Comparison of ENCODE assay signal across 11 cellular contexts in the genomic region with DNA sequence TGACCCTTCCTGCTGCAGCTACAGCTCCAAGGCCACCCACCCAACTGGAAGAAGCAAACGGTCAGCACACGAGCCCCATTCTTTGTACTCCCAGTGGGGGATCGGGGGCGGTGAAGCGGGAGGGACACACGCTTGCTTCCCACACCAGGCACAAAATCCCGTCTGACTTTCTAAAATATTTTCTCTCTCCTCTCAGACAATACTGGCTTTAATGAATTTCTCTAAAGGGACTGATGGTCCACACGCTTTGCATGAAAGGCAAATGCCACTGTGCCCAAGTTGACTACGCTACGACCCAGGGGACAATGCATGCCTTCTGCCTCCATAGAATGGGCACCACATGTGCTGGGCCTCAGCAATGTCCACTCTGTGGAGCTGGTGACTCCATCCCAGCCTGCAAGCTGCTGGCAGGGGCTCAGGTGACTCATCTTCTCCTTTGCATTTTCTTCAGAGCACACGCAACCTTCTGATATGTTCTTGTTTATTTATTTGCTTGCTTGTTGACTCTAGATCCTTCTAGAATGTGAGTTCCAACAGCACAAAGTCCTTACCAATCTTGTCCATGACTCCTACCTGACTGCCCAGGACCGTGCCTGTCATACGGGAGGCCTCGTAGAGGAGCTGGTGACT. TPM values are rescaled to one million over a fixed set of nuclear protein-coding genes. Genes with fewer than 3 reads are reported as not detected.
DNase-seq lines count a peak whose midpoint lies in the region; ATAC-seq lines count a peak whose summit lies in the region.
"Had no signal": no experiment of that assay in that cellular context is flagged by ENCODE, and none has a peak within 500 bp of the region (broad histone marks: within the 10 kb centered on the region; RNA-seq: fewer than 3 reads in every experiment).

No MANE protein-coding gene starts in this region.

- H3K27me3 Mint-ChIP-seq in dendritic cell treated with granulocyte-macrophage colony-stimulating factor and Interleukin-4, amounts not matched to agents 40 ng/mL and 50 ng/mL, for 4 days: no peaks in the 10 kb centered on the region
- H3K27me3 Mint-ChIP-seq in naive thymus-derived CD8-positive, alpha-beta T cell: no peaks in the 10 kb centered on the region

- in situ Hi-C loops in HAP-1 (cut with MboI; ENCODE audit: low sequenced_read_pairs): no loop called here

- intact Hi-C loops in dendritic cell treated with granulocyte-macrophage colony-stimulating factor and Interleukin-4, amounts not matched to agents 40 ng/mL and 50 ng/mL, for 4 days (cut with micrococcal nuclease): no loop called here

- H3K4me3 ChIP-seq in HAP-1: no peak overlapping the region

- peaks cover 88% of the 10 kb centered on the region for H3K4me1 Mint-ChIP-seq in dendritic cell treated with granulocyte-macrophage colony-stimulating factor and Interleukin-4, amounts not matched to agents 40 ng/mL and 50 ng/mL, for 4 days (ENCODE audit: low read depth)
- peaks cover 28 to 84% (median 80%) of the 10 kb centered on the region in 4 donors for H3K4me1 Mint-ChIP-seq in naive thymus-derived CD8-positive, alpha-beta T cell

- no peak for ATAC-seq in naive thymus-derived CD8-positive, alpha-beta T cell
- no peak for ATAC-seq in GM21423 (IDR thresholded peaks at IDR 0.05; ENCODE audit: unreplicated experiment)

- H3K9me3 Mint-ChIP-seq in dendritic cell treated with granulocyte-macrophage colony-stimulating factor and Interleukin-4, amounts not matched to agents 40 ng/mL and 50 ng/mL, for 4 days: no peaks in the 10 kb centered on the region
- no peaks in the 10 kb centered on the region for H3K9me3 Mint-ChIP-seq in naive thymus-derived CD8-positive, alpha-beta T cell

- H3K27me3 ChIP-seq in HAP-1 (ENCODE audit: low read depth): no peaks in the 10 kb centered on the region

- H3K36me3 Mint-ChIP-seq in dendritic cell treated with granulocyte-macrophage colony-stimulating factor and Interleukin-4, amounts not matched to agents 40 ng/mL and 50 ng/mL, for 4 days (ENCODE audit: low read depth): peaks cover 62% of the 10 kb centered on the region
- H3K36me3 Mint-ChIP-seq in naive thymus-derived CD8-positive, alpha-beta T cell: peaks cover 6 to 30% (median 8%) of the 10 kb centered on the region in 3 donors

- peak overlapping the region; percentile 5 for H3K27ac Mint-ChIP-seq in dendritic cell treated with granulocyte-macrophage colony-stimulating factor and Interleukin-4, amounts not matched to agents 40 ng/mL and 50 ng/mL, for 4 days
- H3K27ac Mint-ChIP-seq in naive thymus-derived CD8-positive, alpha-beta T cell: peak overlapping the region in 6 of 10 donors; percentile 3 to 86 (median 71)

- H3K36me3 ChIP-seq in HAP-1 (replicated peaks): no peaks in the 10 kb centered on the region

- POLR2A ChIA-PET in naive thymus-derived CD8-positive, alpha-beta T cell (lab: Charles Lee): interaction anchor here (0.7 to 1.1 kb wide), 3 partner anchors 15 to 38 kb away, joined by 3 to 6 read pairs (median 3); partner anchors contain the start of gene SYNE3

- H3K4me1 ChIP-seq in HAP-1: no peaks in the 10 kb centered on the region

- no peaks in the 10 kb centered on the region for H3K9me3 ChIP-seq in HAP-1

- no peak overlapping the region for H3K4me3 Mint-ChIP-seq in dendritic cell treated with granulocyte-macrophage colony-stimulating factor and Interleukin-4, amounts not matched to agents 40 ng/mL and 50 ng/mL, for 4 days
- peak overlapping the region in 2 of 10 donors; percentile 3 to 44 for H3K4me3 Mint-ChIP-seq in naive thymus-derived CD8-positive, alpha-beta T cell

- DNase-seq in AG20443 (ENCODE audit: low spot score) (peak; percentile 91), M059J (ENCODE audit: low read depth) (peak; percentile 76), HAP-1 (ENCODE audit: low spot score in 2 of 2) (no peak), OCI-M2 (lab: John Stamatoyannopoulos, UW; ENCODE audit: unreplicated experiment) (no peak)
- no peak for DNase-seq in naive thymus-derived CD8-positive, alpha-beta T cell
- no peak for DNase-seq in activated CD4-positive, alpha-beta T cell treated with anti-CD3 and anti-CD28 coated beads, Interleukin-2, amount 50 U/mL, for 48 hours
- DNase-seq: activated naive CD4-positive, alpha-beta T cell; NCI-H510A treated with DMSO at 0.1 percent for 48 hours; stimulated activated naive CD4-positive, alpha-beta T cell treated with Interleukin-2 at 50 U/mL for 16 hours had no signal

RNA-seq across cellular contexts. Expression of gene SYNE3, which starts 15.6 kb away (rescaled TPM):
- 0.44 and 2.8 TPM in 2 replicates for total RNA-seq in M059J (2014; rRNA removed; shearing (Covaris generic))
- total RNA-seq in naive thymus-derived CD8-positive, alpha-beta T cell: 10 to 100 TPM; 47.1 to 48.2 TPM
- polyA plus RNA-seq in naive thymus-derived CD8-positive, alpha-beta T cell: 1 to 10 TPM; 2.4 to 4.6 (median 4.5) TPM

RNA-seq across cellular contexts. Expression of gene GLRX5, which starts 34.0 kb away (rescaled TPM):
- 40.9 and 57.1 TPM in 2 replicates for total RNA-seq in M059J (2014; rRNA removed; shearing (Covaris generic))
- total RNA-seq in naive thymus-derived CD8-positive, alpha-beta T cell: 10 to 100 TPM; 17.9 to 22.5 TPM
- 10 to 100 TPM; 61.6 to 87.6 (median 67.6) TPM for polyA plus RNA-seq in naive thymus-derived CD8-positive, alpha-beta T cell

Comparison
In these comparisons a context has a peak if more than half of its experiments do, and no peak if none do; other contexts are left out.
1. DNase-seq: peak in AG20443 (single experiment) and M059J (single experiment); none in naive thymus-derived CD8-positive, alpha-beta T cell (0 of 10), HAP-1 (0 of 2), OCI-M2 (single experiment) and activated CD4-positive, alpha-beta T cell treated with anti-CD3 and anti-CD28 coated beads, Interleukin-2, amount 50 U/mL, for 48 hours (0 of 2).
2. RNA of gene SYNE3, which starts 15.6 kb away (total RNA-seq): 47.1 to 48.2 TPM in naive thymus-derived CD8-positive, alpha-beta T cell; 0.44 to 2.8 TPM in M059J; every median in the first group is over 10 times any median in the second.